1 cellular context compared by ENCODE assay signal in genomic region chr1:173015629-173016028, GRCh38.
TF ChIP-seq lines count a peak whose summit lies in the region.

No MANE protein-coding gene starts in this region.

TF ChIP-seq in SK-N-SH treated with all-trans-retinoic acid at 6 μM for 48 hours, 23 proteins besides CTCF, POLR2A, EP300 and RAD21 (continued from another document):
- TF ChIP-seq POU6F1 (CRISPR knock-in tag; IDR thresholded peaks at IDR 0.05; ENCODE audit: borderline replicate concordance, low read depth) (no peak), OSR1 (CRISPR knock-in tag; IDR thresholded peaks at IDR 0.05) (no peak), CSRNP3 (CRISPR knock-in tag; IDR thresholded peaks at IDR 0.05) (no peak), GLIS3 (CRISPR knock-in tag; IDR thresholded peaks at IDR 0.05) (no peak), ISL1 (CRISPR knock-in tag; IDR thresholded peaks at IDR 0.05) (no peak), ZFP30 (CRISPR knock-in tag; IDR thresholded peaks at IDR 0.05) (no peak)
